ENCODE assay signal across 38 cellular contexts in genomic region chr1:100483230-100483629, GRCh38. TPM values are rescaled to one million over a fixed set of nuclear protein-coding genes. Genes with fewer than 3 reads are reported as not detected.
"Had no signal": no experiment of that assay in that cellular context is flagged by ENCODE, and none has a peak within 500 bp of the region (broad histone marks: within the 10 kb centered on the region; RNA-seq: fewer than 3 reads in every experiment).

No MANE protein-coding gene starts in this region.

- H3K4me3 ChIP-seq: cardiac muscle cell, colonic mucosa had no signal

- H3K4me1 ChIP-seq: colonic mucosa had no signal

- H3K27ac ChIP-seq: cardiac muscle cell, colonic mucosa, WERI-Rb-1 had no signal

- H3K9me3 ChIP-seq: colonic mucosa had no signal

- H3K36me3 ChIP-seq: cardiac muscle cell, colonic mucosa, WERI-Rb-1 had no signal

- ATAC-seq: activated CD8-positive, alpha-beta memory T cell treated with anti-CD3 and anti-CD28 coated beads, Interleukin-2, amount 10 ng/mL, durations not matched to agents 7 days and 5 days; activated naive CD8-positive, alpha-beta T cell treated with anti-CD3 and anti-CD28 coated beads, Interleukin-2, amount 50 U/mL, for 24 hours; Panc1 had no signal

- H3K27me3 ChIP-seq: cardiac muscle cell, colonic mucosa had no signal

- DNase-seq: activated CD4-positive, alpha-beta memory T cell treated with anti-CD3 and anti-CD28 coated beads, Interleukin-2, amount 10 ng/mL, durations not matched to agents 7 days and 5 days; activated CD4-positive, alpha-beta T cell treated with anti-CD3 and anti-CD28 coated beads for 1 hour; activated CD4-positive, alpha-beta T cell treated with anti-CD3 and anti-CD28 coated beads for 48 hours; activated CD4-positive, CD25-positive, alpha-beta regulatory T cell; activated CD8-positive, alpha-beta memory T cell treated with anti-CD3 and anti-CD28 coated beads for 24 hours; activated CD8-positive, alpha-beta memory T cell treated with anti-CD3 and anti-CD28 coated beads, Interleukin-2, amount 10 ng/mL, durations not matched to agents 7 days and 5 days; activated CD8-positive, alpha-beta memory T cell treated with anti-CD3 and anti-CD28 coated beads, Interleukin-2, amount 50 U/mL, for 48 hours; activated effector memory CD4-positive, alpha-beta T cell treated with Interleukin-2 at 50 U/mL for 16 hours; activated naive CD4-positive, alpha-beta T cell treated with anti-CD3 and anti-CD28 coated beads, Interleukin-2, amount 10 ng/mL, durations not matched to agents 7 days and 5 days; activated naive CD8-positive, alpha-beta T cell treated with anti-CD3 and anti-CD28 coated beads, Interleukin-2, amount 50 U/mL, for 24 hours; activated T-cell treated with anti-CD3 and anti-CD28 coated beads, Interleukin-2, amount 50 U/mL, for 48 hours; amniotic stem cell; aorta; colonic mucosa; Karpas-422; NCI-H1092 treated with DMSO at 0.1 percent for 48 hours; NCI-H1417; NCI-H146; NCI-H187; NCI-H2029 treated with DMSO at 0.1 percent for 48 hours; NCI-H2107; NCI-H2171; NCI-H510A; NCI-H526; NCI-H748 treated with DMSO at 0.1 percent for 48 hours; NK-92 treated with Interleukin-12 subunit alpha and Interleukin-12 subunit beta, amount 100 ng/mL, for 24 hours; SIG-M5; SW 1271; T-helper 1 cell; T-helper 2 cell; T-helper 9 cell; WERI-Rb-1 had no signal

RNA-seq across cellular contexts. Expression of gene GPR88, which starts 54.7 kb away (rescaled TPM):
- total RNA-seq: activated CD4-positive, alpha-beta memory T cell treated with anti-CD3 and anti-CD28 coated beads, Interleukin-2, amount 10 ng/mL, durations not matched to agents 7 days and 5 days; activated CD8-positive, alpha-beta memory T cell treated with anti-CD3 and anti-CD28 coated beads, Interleukin-2, amount 10 ng/mL, durations not matched to agents 7 days and 5 days; chondrocyte; MCF 10A; RPMI7951; SK-MEL-5 had no signal
